1 cellular context compared by ENCODE assay signal in genomic region chr4:74097631-74098550, GRCh38.
A peak's percentile ranks its signal among the peaks of the same experiment; 100 is the strongest.
TF ChIP-seq lines count a peak whose summit lies in the region.

No MANE protein-coding gene starts in this region.

TF ChIP-seq in liver, 16 proteins besides CTCF, POLR2A, EP300 and RAD21 (continued from another document):
- no peak for TF ChIP-seq FOXA2 (IDR thresholded peaks at IDR 0.05)
- peak in 1 of 2 donors; percentile 29 for TF ChIP-seq RXRA (IDR thresholded peaks at IDR 0.05)
- peak; percentile 56 for TF ChIP-seq YY1 (IDR thresholded peaks at IDR 0.05)
- no peak for TF ChIP-seq ZBTB33 (IDR thresholded peaks at IDR 0.05)
- TF ChIP-seq TAF1 (conservative IDR thresholded peaks at IDR 0.05): no peak
- TF ChIP-seq HNF4G (IDR thresholded peaks at IDR 0.05): no peak
- no peak for TF ChIP-seq FOXA1 (IDR thresholded peaks at IDR 0.05)
- TF ChIP-seq SP1 (IDR thresholded peaks at IDR 0.05): peak; percentile 24
- no peak for TF ChIP-seq JUND (IDR thresholded peaks at IDR 0.05)
- no peak for TF ChIP-seq GABPA (IDR thresholded peaks at IDR 0.05 in 1 of 2, conservative IDR thresholded peaks at IDR 0.05 in 1 of 2)
